In the genomic region with DNA sequence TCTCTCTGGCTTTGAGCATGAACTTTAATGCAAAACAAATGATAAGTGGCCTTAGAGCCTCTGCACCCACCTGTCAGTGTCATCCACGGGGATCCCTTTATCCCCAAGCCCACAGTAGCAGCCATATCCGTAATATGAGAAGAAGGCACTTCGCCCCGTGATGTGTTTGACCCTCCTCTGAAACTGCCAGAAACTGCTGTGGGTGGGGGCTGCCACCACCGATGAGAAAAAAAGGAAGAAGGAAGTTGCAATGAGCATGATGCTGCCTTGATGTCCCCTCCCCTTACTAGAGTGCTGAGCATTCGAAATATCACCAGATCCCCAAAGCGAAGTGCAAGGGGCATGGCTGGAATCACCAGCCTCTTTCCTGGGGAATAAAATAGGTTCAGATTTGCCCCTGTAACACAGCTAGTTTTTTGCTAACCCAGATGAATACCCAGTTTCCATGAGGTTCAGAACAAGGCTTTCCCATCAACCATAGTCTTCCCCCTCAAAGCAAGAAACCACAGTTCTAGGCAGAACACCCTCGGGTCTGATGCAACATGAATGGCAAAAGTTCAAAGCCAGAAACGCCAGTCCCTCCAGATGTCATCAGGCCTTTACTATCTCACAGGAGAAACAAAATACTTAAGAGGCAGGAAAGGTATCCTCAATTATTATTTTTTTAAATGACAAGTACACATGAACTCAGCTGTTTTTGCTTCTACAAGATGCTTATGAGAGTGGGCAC, we compare ENCODE assay signal across 1 cellular context.
TF ChIP-seq lines count a peak whose summit lies in the region.

No MANE protein-coding gene starts in this region.

TF ChIP-seq in K562, 482 proteins besides CTCF, POLR2A, EP300 and RAD21:
- TF ChIP-seq ESRRA (IDR thresholded peaks at IDR 0.05; ENCODE audit: borderline replicate concordance, low read depth) (no peak), KAT7 (CRISPR knock-in tag; IDR thresholded peaks at IDR 0.05; ENCODE audit: borderline replicate concordance) (no peak), THAP7 (CRISPR knock-in tag; IDR thresholded peaks at IDR 0.05) (no peak), NUFIP1 (IDR thresholded peaks at IDR 0.05; ENCODE audit: partially characterized antibody) (no peak), HNRNPK (IDR thresholded peaks at IDR 0.05; ENCODE audit: low read depth, low read length, poor library complexity, severe bottlenecking) (no peak), ZEB2 (IDR thresholded peaks at IDR 0.05) (no peak), PHTF2 (CRISPR knock-in tag; IDR thresholded peaks at IDR 0.05) (0 out of 2 replicates have a peak, but pooled peaks have one; percentile 10), ZNF175 (CRISPR knock-in tag; IDR thresholded peaks at IDR 0.05; ENCODE audit: low read depth) (peak; percentile 31; the same call in 1 of the 2 replicates), STAT6 (CRISPR knock-in tag; IDR thresholded peaks at IDR 0.05) (no peak), CEBPG (CRISPR knock-in tag; IDR thresholded peaks at IDR 0.05) (peak; percentile 36; the same call in 1 of the 2 replicates), CEBPG (tag; conservative IDR thresholded peaks at IDR 0.05 in 1 of 2, IDR thresholded peaks at IDR 0.05 in 1 of 2) (peak; percentile 63 to 66), DACH1 (IDR thresholded peaks at IDR 0.05; ENCODE audit: partially characterized antibody) (no peak), POLR2H (tag; IDR thresholded peaks at IDR 0.05; ENCODE audit: low read depth) (no peak), ZC3H8 (IDR thresholded peaks at IDR 0.05) (no peak), ZNF511 (CRISPR knock-in tag; IDR thresholded peaks at IDR 0.05) (no peak), ZNF133 (CRISPR knock-in tag; IDR thresholded peaks at IDR 0.05) (no peak), CBX2 (IDR thresholded peaks at IDR 0.05; ENCODE audit: insufficient read depth, low read length, poor library complexity, severe bottlenecking) (no peak)
- TF ChIP-seq, protein P1, sequence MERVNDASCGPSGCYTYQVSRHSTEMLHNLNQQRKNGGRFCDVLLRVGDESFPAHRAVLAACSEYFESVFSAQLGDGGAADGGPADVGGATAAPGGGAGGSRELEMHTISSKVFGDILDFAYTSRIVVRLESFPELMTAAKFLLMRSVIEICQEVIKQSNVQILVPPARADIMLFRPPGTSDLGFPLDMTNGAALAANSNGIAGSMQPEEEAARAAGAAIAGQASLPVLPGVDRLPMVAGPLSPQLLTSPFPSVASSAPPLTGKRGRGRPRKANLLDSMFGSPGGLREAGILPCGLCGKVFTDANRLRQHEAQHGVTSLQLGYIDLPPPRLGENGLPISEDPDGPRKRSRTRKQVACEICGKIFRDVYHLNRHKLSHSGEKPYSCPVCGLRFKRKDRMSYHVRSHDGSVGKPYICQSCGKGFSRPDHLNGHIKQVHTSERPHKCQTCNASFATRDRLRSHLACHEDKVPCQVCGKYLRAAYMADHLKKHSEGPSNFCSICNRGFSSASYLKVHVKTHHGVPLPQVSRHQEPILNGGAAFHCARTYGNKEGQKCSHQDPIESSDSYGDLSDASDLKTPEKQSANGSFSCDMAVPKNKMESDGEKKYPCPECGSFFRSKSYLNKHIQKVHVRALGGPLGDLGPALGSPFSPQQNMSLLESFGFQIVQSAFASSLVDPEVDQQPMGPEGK (CRISPR knock-in tag; IDR thresholded peaks at IDR 0.05; ENCODE audit: borderline replicate concordance), result no peak
- TF ChIP-seq, protein P2, sequence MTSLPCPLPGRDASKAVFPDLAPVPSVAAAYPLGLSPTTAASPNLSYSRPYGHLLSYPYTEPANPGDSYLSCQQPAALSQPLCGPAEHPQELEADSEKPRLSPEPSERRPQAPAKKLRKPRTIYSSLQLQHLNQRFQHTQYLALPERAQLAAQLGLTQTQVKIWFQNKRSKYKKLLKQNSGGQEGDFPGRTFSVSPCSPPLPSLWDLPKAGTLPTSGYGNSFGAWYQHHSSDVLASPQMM (CRISPR knock-in tag; IDR thresholded peaks at IDR 0.05), result no peak
- TF ChIP-seq, protein P3, sequence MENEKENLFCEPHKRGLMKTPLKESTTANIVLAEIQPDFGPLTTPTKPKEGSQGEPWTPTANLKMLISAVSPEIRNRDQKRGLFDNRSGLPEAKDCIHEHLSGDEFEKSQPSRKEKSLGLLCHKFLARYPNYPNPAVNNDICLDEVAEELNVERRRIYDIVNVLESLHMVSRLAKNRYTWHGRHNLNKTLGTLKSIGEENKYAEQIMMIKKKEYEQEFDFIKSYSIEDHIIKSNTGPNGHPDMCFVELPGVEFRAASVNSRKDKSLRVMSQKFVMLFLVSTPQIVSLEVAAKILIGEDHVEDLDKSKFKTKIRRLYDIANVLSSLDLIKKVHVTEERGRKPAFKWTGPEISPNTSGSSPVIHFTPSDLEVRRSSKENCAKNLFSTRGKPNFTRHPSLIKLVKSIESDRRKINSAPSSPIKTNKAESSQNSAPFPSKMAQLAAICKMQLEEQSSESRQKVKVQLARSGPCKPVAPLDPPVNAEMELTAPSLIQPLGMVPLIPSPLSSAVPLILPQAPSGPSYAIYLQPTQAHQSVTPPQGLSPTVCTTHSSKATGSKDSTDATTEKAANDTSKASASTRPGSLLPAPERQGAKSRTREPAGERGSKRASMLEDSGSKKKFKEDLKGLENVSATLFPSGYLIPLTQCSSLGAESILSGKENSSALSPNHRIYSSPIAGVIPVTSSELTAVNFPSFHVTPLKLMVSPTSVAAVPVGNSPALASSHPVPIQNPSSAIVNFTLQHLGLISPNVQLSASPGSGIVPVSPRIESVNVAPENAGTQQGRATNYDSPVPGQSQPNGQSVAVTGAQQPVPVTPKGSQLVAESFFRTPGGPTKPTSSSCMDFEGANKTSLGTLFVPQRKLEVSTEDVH (IDR thresholded peaks at IDR 0.05; ENCODE audit: low read depth, partially characterized antibody), result no peak
- TF ChIP-seq, protein P4, sequence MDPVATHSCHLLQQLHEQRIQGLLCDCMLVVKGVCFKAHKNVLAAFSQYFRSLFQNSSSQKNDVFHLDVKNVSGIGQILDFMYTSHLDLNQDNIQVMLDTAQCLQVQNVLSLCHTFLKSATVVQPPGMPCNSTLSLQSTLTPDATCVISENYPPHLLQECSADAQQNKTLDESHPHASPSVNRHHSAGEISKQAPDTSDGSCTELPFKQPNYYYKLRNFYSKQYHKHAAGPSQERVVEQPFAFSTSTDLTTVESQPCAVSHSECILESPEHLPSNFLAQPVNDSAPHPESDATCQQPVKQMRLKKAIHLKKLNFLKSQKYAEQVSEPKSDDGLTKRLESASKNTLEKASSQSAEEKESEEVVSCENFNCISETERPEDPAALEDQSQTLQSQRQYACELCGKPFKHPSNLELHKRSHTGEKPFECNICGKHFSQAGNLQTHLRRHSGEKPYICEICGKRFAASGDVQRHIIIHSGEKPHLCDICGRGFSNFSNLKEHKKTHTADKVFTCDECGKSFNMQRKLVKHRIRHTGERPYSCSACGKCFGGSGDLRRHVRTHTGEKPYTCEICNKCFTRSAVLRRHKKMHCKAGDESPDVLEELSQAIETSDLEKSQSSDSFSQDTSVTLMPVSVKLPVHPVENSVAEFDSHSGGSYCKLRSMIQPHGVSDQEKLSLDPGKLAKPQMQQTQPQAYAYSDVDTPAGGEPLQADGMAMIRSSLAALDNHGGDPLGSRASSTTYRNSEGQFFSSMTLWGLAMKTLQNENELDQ (CRISPR knock-in tag; IDR thresholded peaks at IDR 0.05; ENCODE audit: borderline replicate concordance), result no peak
- TF ChIP-seq, protein P5, sequence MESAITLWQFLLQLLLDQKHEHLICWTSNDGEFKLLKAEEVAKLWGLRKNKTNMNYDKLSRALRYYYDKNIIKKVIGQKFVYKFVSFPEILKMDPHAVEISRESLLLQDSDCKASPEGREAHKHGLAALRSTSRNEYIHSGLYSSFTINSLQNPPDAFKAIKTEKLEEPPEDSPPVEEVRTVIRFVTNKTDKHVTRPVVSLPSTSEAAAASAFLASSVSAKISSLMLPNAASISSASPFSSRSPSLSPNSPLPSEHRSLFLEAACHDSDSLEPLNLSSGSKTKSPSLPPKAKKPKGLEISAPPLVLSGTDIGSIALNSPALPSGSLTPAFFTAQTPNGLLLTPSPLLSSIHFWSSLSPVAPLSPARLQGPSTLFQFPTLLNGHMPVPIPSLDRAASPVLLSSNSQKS (CRISPR knock-in tag; IDR thresholded peaks at IDR 0.05), result no peak
- TF ChIP-seq, protein P6, sequence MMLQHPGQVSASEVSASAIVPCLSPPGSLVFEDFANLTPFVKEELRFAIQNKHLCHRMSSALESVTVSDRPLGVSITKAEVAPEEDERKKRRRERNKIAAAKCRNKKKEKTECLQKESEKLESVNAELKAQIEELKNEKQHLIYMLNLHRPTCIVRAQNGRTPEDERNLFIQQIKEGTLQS (IDR thresholded peaks at IDR 0.05), result 0 out of 2 replicates have a peak, but pooled peaks have one; percentile 28
- TF ChIP-seq, protein P6 (CRISPR knock-in tag; conservative IDR thresholded peaks at IDR 0.05), result no peak
